In genomic region chr1:91098299-91098901, GRCh38 we compare ENCODE assay signal across 18 cellular contexts.
DNase-seq lines count a peak whose midpoint lies in the region; ATAC-seq and TF ChIP-seq lines count a peak whose summit lies in the region.
"Had no signal": no experiment of that assay in that cellular context is flagged by ENCODE, and none has a peak within 500 bp of the region (broad histone marks: within the 10 kb centered on the region; RNA-seq: fewer than 3 reads in every experiment).

No MANE protein-coding gene starts in this region.

- no peaks in the 10 kb centered on the region for H3K4me1 ChIP-seq in SK-N-SH (ENCODE audit: control insufficient read depth in 1 of 2, insufficient read depth in 2 of 2, low read depth in 1 of 2, low read length in 1 of 2)
- H3K4me1 ChIP-seq in mesendoderm (ENCODE audit: control insufficient read depth, low read depth, low read length) = peaks cover 5% of the 10 kb centered on the region
- H3K4me1 ChIP-seq: ascending aorta, uterus had no signal

- peak overlapping the region; percentile 22 for H3K56ac ChIP-seq in mesendoderm (ENCODE audit: low read length)

- no peaks in the 10 kb centered on the region for H3K9me2 ChIP-seq in SK-N-SH

- H3K79me1 ChIP-seq in mesendoderm (ENCODE audit: low read length) = no peaks in the 10 kb centered on the region

- DNase-seq in DMS53 treated with DMSO at 0.1 percent for 48 hours (lab: John Stamatoyannopoulos, UW; ENCODE audit: unreplicated experiment) = peak; percentile 93
- peak; percentile 29 for DNase-seq in HK-2 (ENCODE audit: unreplicated experiment)
- no peak for DNase-seq in SK-N-SH
- peak; percentile 94 for DNase-seq in mesendoderm
- no peak for DNase-seq in dermis blood vessel endothelial cell
- no peak for DNase-seq in AML-193 (lab: John Stamatoyannopoulos, UW)
- DNase-seq: activated CD8-positive, alpha-beta memory T cell treated with anti-CD3 and anti-CD28 coated beads for 24 hours; activated effector memory CD4-positive, alpha-beta T cell treated with Interleukin-2 at 50 U/mL for 16 hours; heart left ventricle; NCI-H1092 treated with DMSO at 0.1 percent for 48 hours; NCI-H2227 treated with DMSO at 0.1 percent for 48 hours; ovary; uterus had no signal

- no peak for TF ChIP-seq RAD21 in SK-N-SH (IDR thresholded peaks at IDR 0.05; ENCODE audit: low read length)

- H3K27me3 ChIP-seq in SK-N-SH (ENCODE audit: insufficient read depth) (no peaks in the 10 kb centered on the region), mesendoderm (ENCODE audit: insufficient read depth, low read length, poor library complexity) (no peaks in the 10 kb centered on the region)
- H3K27me3 ChIP-seq: ascending aorta; BLaER1 treated with 17β-estradiol and CSF1 and Interleukin-3, amounts not matched to agents 10 nM and 100 nM; ovary; uterus had no signal

- H3K4me2 ChIP-seq in SK-N-SH (peak overlapping the region; percentile 22; the same call in 1 of the 2 replicates), mesendoderm (ENCODE audit: low read length) (no peak overlapping the region)
- H3K4me2 ChIP-seq: BLaER1 treated with 17β-estradiol and CSF1 and Interleukin-3, amounts not matched to agents 10 nM and 100 nM had no signal

- peak overlapping the region; percentile 43; the same call in 1 of the 2 replicates for H2AFZ ChIP-seq in SK-N-SH (ENCODE audit: low read depth)

- H3F3A ChIP-seq in SK-N-SH (replicated peaks; ENCODE audit: insufficient read depth) = no peaks in the 10 kb centered on the region

- no peaks in the 10 kb centered on the region for H3K79me2 ChIP-seq in SK-N-SH (ENCODE audit: insufficient read depth)
- no peaks in the 10 kb centered on the region for H3K79me2 ChIP-seq in mesendoderm (ENCODE audit: control insufficient read depth, insufficient read depth, low read length)

- H3K36me3 ChIP-seq in SK-N-SH (replicated peaks in 1 of 2; ENCODE audit: control insufficient read depth in 1 of 2, insufficient read depth in 2 of 2, low read length in 1 of 2) (no peaks in the 10 kb centered on the region), mesendoderm (ENCODE audit: control insufficient read depth, insufficient read depth, low read length) (no peaks in the 10 kb centered on the region)
- H3K36me3 ChIP-seq: ascending aorta; BLaER1 treated with 17β-estradiol and CSF1 and Interleukin-3, amounts not matched to agents 10 nM and 100 nM; heart left ventricle; ovary; uterus had no signal

- TF ChIP-seq EP300 in SK-N-SH (IDR thresholded peaks at IDR 0.05; ENCODE audit: borderline replicate concordance in 1 of 2, low read depth in 1 of 2, low read length in 1 of 2) = no peak

- H3K4me3 ChIP-seq in SK-N-SH (ENCODE audit: low read depth in 2 of 2, low read length in 1 of 2) (no peak overlapping the region), mesendoderm (ENCODE audit: low read length) (no peak overlapping the region)
- H3K4me3 ChIP-seq: ascending aorta; BLaER1 treated with 17β-estradiol and CSF1 and Interleukin-3, amounts not matched to agents 10 nM and 100 nM; coronary artery; heart left ventricle; ovary; uterus had no signal

- WGBS in SK-N-SH (ENCODE audit: low lambda C conversion rate) = 3% methylated on average over 3 of the region's 3 CpGs
- no CpG with 5 or more reads among the region's 3 CpGs for WGBS in mesendoderm (ENCODE audit: extremely low coverage, insufficient coverage, low lambda C conversion rate)

- H2AK5ac ChIP-seq in mesendoderm (ENCODE audit: low read length) = no peak overlapping the region

- H3K27ac ChIP-seq in SK-N-SH (ENCODE audit: low read depth in 2 of 2, low read length in 1 of 2) = peak overlapping the region in 1 of 2 experiments; percentile 6; a peak in 1 of 4 replicates
- peak overlapping the region; percentile 4 for H3K27ac ChIP-seq in mesendoderm (ENCODE audit: low read depth, low read length)
- H3K27ac ChIP-seq: ascending aorta; BLaER1 treated with 17β-estradiol and CSF1 and Interleukin-3, amounts not matched to agents 10 nM and 100 nM; coronary artery; heart left ventricle; ovary; uterus; VCaP had no signal

- H2BK5ac ChIP-seq in mesendoderm (ENCODE audit: low read length) = peak overlapping the region; percentile 58

- H4K5ac ChIP-seq in mesendoderm (ENCODE audit: low read length) = no peak overlapping the region

- H4K20me1 ChIP-seq in SK-N-SH (ENCODE audit: insufficient read depth) = no peaks in the 10 kb centered on the region
- H4K20me1 ChIP-seq: BLaER1 treated with 17β-estradiol and CSF1 and Interleukin-3, amounts not matched to agents 10 nM and 100 nM had no signal

- H2BK15ac ChIP-seq in mesendoderm (replicated peaks; ENCODE audit: low read depth) = no peak overlapping the region

- H3K18ac ChIP-seq in mesendoderm (ENCODE audit: low read length) = no peak overlapping the region

- H3K9me3 ChIP-seq in SK-N-SH = no peaks in the 10 kb centered on the region
- H3K9me3 ChIP-seq: ascending aorta; BLaER1 treated with 17β-estradiol and CSF1 and Interleukin-3, amounts not matched to agents 10 nM and 100 nM; heart left ventricle; ovary; uterus had no signal

- no peak for TF ChIP-seq CTCF in SK-N-SH (IDR thresholded peaks at IDR 0.05)

- POLR2A ChIA-PET in SK-N-SH (lab: Yijun Ruan, JAX) = no interaction called here

- no peak overlapping the region for H3K4ac ChIP-seq in mesendoderm (ENCODE audit: low read depth, low read length)

- no peak overlapping the region for H4K8ac ChIP-seq in mesendoderm (ENCODE audit: low read depth, low read length)

- ATAC-seq in GM18517 (IDR thresholded peaks at IDR 0.05; ENCODE audit: unreplicated experiment) = no peak
- ATAC-seq: heart left ventricle had no signal

- H3K9ac ChIP-seq in SK-N-SH (no peak overlapping the region), mesendoderm (ENCODE audit: low read length) (no peak overlapping the region)
- H3K9ac ChIP-seq: BLaER1 treated with 17β-estradiol and CSF1 and Interleukin-3, amounts not matched to agents 10 nM and 100 nM had no signal

- CTCF ChIA-PET in SK-N-SH (lab: Yijun Ruan, JAX) = interaction anchor here (1.3 kb wide), 1 partner anchor 67 kb away, joined by 5 read pairs; no protein-coding TSS in a partner anchor

- no peak overlapping the region for H3K23ac ChIP-seq in mesendoderm (ENCODE audit: low read length)

- no peak overlapping the region for H2BK120ac ChIP-seq in mesendoderm (ENCODE audit: low read depth, low read length)

TF ChIP-seq in SK-N-SH, 30 proteins besides CTCF, POLR2A, EP300 and RAD21:
- TF ChIP-seq JUND (IDR thresholded peaks at IDR 0.05) (peak; percentile 45), FOSL2 (IDR thresholded peaks at IDR 0.05; ENCODE audit: borderline replicate concordance, low read depth) (0 out of 2 replicates have a peak, but pooled peaks have one; percentile 28), TCF12 (IDR thresholded peaks at IDR 0.05) (no peak)
TF ChIP-seq in SK-N-SH: peak in this region for 2.

Comparison
In these comparisons a context has a peak if more than half of its experiments do, and no peak if none do; other contexts are left out.
1. DNase-seq: peak in DMS53 treated with DMSO at 0.1 percent for 48 hours (single experiment), HK-2 (single experiment) and mesendoderm (single experiment); none in SK-N-SH (single experiment), dermis blood vessel endothelial cell (single experiment) and AML-193 (0 of 2).